24 cellular contexts compared by ENCODE assay signal in genomic region chr1:163673076-163673475, GRCh38.
"Had no signal": no experiment of that assay in that cellular context is flagged by ENCODE, and none has a peak within 500 bp of the region (broad histone marks: within the 10 kb centered on the region; RNA-seq: fewer than 3 reads in every experiment).

No MANE protein-coding gene starts in this region.

- H3K4me3 Mint-ChIP-seq: activated CD4-positive, alpha-beta memory T cell treated with anti-CD3 and anti-CD28 coated beads for 36 hours; activated naive CD8-positive, alpha-beta T cell treated with anti-CD3 and anti-CD28 coated beads, Interleukin-2, amount 10 ng/mL, durations not matched to agents 7 days and 5 days; endodermal cell; naive thymus-derived CD8-positive, alpha-beta T cell; stimulated activated naive B cell treated with anti-CD40 and anti-IgM and Interleukin-4, amounts not matched to agents 10 μg/mL and 1 μg/mL and 100 μg/mL, for 72 hours; T-helper 17 cell had no signal

- H3K27ac Mint-ChIP-seq: activated CD4-positive, alpha-beta memory T cell treated with anti-CD3 and anti-CD28 coated beads for 36 hours; activated naive CD8-positive, alpha-beta T cell treated with anti-CD3 and anti-CD28 coated beads, Interleukin-2, amount 10 ng/mL, durations not matched to agents 7 days and 5 days; endodermal cell; naive thymus-derived CD8-positive, alpha-beta T cell; stimulated activated naive B cell treated with anti-CD40 and anti-IgM and Interleukin-4, amounts not matched to agents 10 μg/mL and 1 μg/mL and 100 μg/mL, for 72 hours; T-helper 17 cell had no signal

- H3K4me1 ChIP-seq: esophagus squamous epithelium, lower lobe of right lung, right lobe of liver, upper lobe of left lung had no signal

- H3K27me3 ChIP-seq: cardiac muscle cell, esophagus squamous epithelium, heart right ventricle, right lobe of liver, upper lobe of left lung had no signal

- H3K27ac ChIP-seq: cardiac muscle cell, esophagus squamous epithelium, heart right ventricle, lower lobe of right lung, parathyroid adenoma, right lobe of liver, thoracic aorta, upper lobe of left lung had no signal

- H3K4me3 ChIP-seq: cardiac muscle cell, esophagus squamous epithelium, heart right ventricle, lower lobe of right lung, right lobe of liver, thoracic aorta, upper lobe of left lung had no signal

- H3K9me3 ChIP-seq: esophagus squamous epithelium, lower lobe of right lung, right lobe of liver, thoracic aorta, upper lobe of left lung had no signal

- H3K4me1 Mint-ChIP-seq: activated naive CD8-positive, alpha-beta T cell treated with anti-CD3 and anti-CD28 coated beads, Interleukin-2, amount 10 ng/mL, durations not matched to agents 7 days and 5 days; naive thymus-derived CD8-positive, alpha-beta T cell; stimulated activated naive B cell treated with anti-CD40 and anti-IgM and Interleukin-4, amounts not matched to agents 10 μg/mL and 1 μg/mL and 100 μg/mL, for 72 hours; T-helper 17 cell had no signal

- ATAC-seq: left colon; naive thymus-derived CD8-positive, alpha-beta T cell; right lobe of liver; stimulated activated naive B cell treated with anti-CD40 and anti-IgM and Interleukin-4, amounts not matched to agents 10 μg/mL and 1 μg/mL and 100 μg/mL, for 72 hours; T-helper 17 cell had no signal

- DNase-seq: activated CD4-positive, alpha-beta memory T cell treated with anti-CD3 and anti-CD28 coated beads for 36 hours; activated CD4-positive, alpha-beta T cell treated with anti-CD3 and anti-CD28 coated beads for 48 hours; activated CD4-positive, CD25-positive, alpha-beta regulatory T cell; activated naive CD4-positive, alpha-beta T cell treated with Interleukin-2 at 50 U/mL for 16 hours; activated naive CD8-positive, alpha-beta T cell treated with anti-CD3 and anti-CD28 coated beads, Interleukin-2, amount 10 ng/mL, durations not matched to agents 7 days and 5 days; activated T-cell treated with anti-CD3 and anti-CD28 coated beads, Interleukin-2, amount 50 U/mL, for 48 hours; cortex of kidney; endodermal cell; esophagus squamous epithelium; heart right ventricle; left colon; lower lobe of right lung; naive thymus-derived CD8-positive, alpha-beta T cell; right lobe of liver; small intestine; stimulated activated CD4-positive, alpha-beta T cell treated with anti-CD3 and anti-CD28 coated beads, Interleukin-2, amount 100 ng/mL, for 48 hours; stimulated activated CD8-positive, alpha-beta memory T cell treated with anti-CD3 and anti-CD28 coated beads, Interleukin-4, amount 100 ng/mL, for 48 hours; stimulated activated naive B cell treated with anti-CD40 and anti-IgM and Interleukin-4, amounts not matched to agents 10 μg/mL and 1 μg/mL and 100 μg/mL, for 72 hours; SW 1271; T-helper 17 cell; upper lobe of left lung had no signal

- H3K27me3 Mint-ChIP-seq: activated CD4-positive, alpha-beta memory T cell treated with anti-CD3 and anti-CD28 coated beads for 36 hours; activated naive CD8-positive, alpha-beta T cell treated with anti-CD3 and anti-CD28 coated beads, Interleukin-2, amount 10 ng/mL, durations not matched to agents 7 days and 5 days; stimulated activated naive B cell treated with anti-CD40 and anti-IgM and Interleukin-4, amounts not matched to agents 10 μg/mL and 1 μg/mL and 100 μg/mL, for 72 hours; T-helper 17 cell had no signal

- H3K9me3 Mint-ChIP-seq: endodermal cell had no signal

- H3K36me3 ChIP-seq: cardiac muscle cell, esophagus squamous epithelium, heart right ventricle, lower lobe of right lung, right lobe of liver, thoracic aorta, upper lobe of left lung had no signal
